ENCODE assay signal across 18 cellular contexts in the genomic region with DNA sequence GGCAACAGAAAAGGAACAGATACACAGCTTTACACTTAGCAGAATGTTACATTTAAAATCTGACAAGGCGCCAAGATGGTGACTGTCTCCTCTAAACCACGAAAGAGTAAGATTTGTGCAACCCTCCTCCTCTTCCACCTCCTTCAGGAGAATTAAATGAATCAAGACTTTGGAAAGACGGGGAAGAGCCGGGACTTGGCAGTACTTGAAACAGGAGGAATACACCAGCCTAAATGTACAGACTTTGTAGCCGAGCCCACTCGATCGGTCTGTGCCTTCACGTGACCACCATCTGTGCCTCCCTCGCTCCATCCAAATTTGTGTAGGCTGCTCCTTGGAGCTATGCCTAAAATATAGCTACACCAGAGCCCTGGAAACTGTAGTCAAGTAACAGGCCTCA. TPM values are rescaled to one million over a fixed set of nuclear protein-coding genes. Genes with fewer than 3 reads are reported as not detected.
DNase-seq lines count a peak whose midpoint lies in the region; ATAC-seq and TF ChIP-seq lines count a peak whose summit lies in the region.
"Had no signal": no experiment of that assay in that cellular context is flagged by ENCODE, and none has a peak within 500 bp of the region (broad histone marks: within the 10 kb centered on the region; RNA-seq: fewer than 3 reads in every experiment).

No MANE protein-coding gene starts in this region.

- H3K4me1 Mint-ChIP-seq in nephron = peaks cover 32% of the 10 kb centered on the region
- H3K4me1 Mint-ChIP-seq in stimulated activated memory B cell treated with anti-CD40 and anti-IgM and Interleukin-4, amounts not matched to agents 10 μg/mL and 1 μg/mL and 100 μg/mL, for 72 hours = peaks cover 6% of the 10 kb centered on the region
- peaks cover 15% of the 10 kb centered on the region for H3K4me1 Mint-ChIP-seq in Calu3 (ENCODE audit: low read depth, unreplicated experiment)
- H3K4me1 Mint-ChIP-seq: natural killer cell had no signal

- peaks cover 4% of the 10 kb centered on the region for H3K27me3 Mint-ChIP-seq in nephron (ENCODE audit: low read depth)
- H3K27me3 Mint-ChIP-seq in stimulated activated memory B cell treated with anti-CD40 and anti-IgM and Interleukin-4, amounts not matched to agents 10 μg/mL and 1 μg/mL and 100 μg/mL, for 72 hours = no peaks in the 10 kb centered on the region
- no peaks in the 10 kb centered on the region for H3K27me3 Mint-ChIP-seq in Calu3 (ENCODE audit: unreplicated experiment)

- CTCF ChIA-PET in Calu3 (lab: Charles Lee) = no interaction called here

- BruUV-seq in Calu3 (replicated peaks; lab: Mats Ljungman, UMichigan) = no TSS peak

- no peaks in the 10 kb centered on the region for H3K9me3 ChIP-seq in left ventricle myocardium inferior (replicated peaks)
- H3K9me3 ChIP-seq: BLaER1 treated with 17β-estradiol and CSF1 and Interleukin-3, amounts not matched to agents 10 nM and 100 nM; esophagus squamous epithelium; left lung had no signal

- no peaks in the 10 kb centered on the region for H3K27me3 ChIP-seq in left ventricle myocardium inferior (ENCODE audit: low read depth)
- H3K27me3 ChIP-seq: BLaER1 treated with 17β-estradiol and CSF1 and Interleukin-3, amounts not matched to agents 10 nM and 100 nM; esophagus squamous epithelium had no signal

- no peak overlapping the region for H3K27ac ChIP-seq in left ventricle myocardium inferior (replicated peaks)
- H3K27ac ChIP-seq: BLaER1 treated with 17β-estradiol and CSF1 and Interleukin-3, amounts not matched to agents 10 nM and 100 nM; esophagus squamous epithelium; left lung had no signal

- peak; percentile 10 for DNase-seq in ELR (ENCODE audit: low read depth)
- DNase-seq in NCI-H524 treated with DMSO at 0.1 percent for 48 hours (lab: John Stamatoyannopoulos, UW) = peak; percentile 18
- peak; percentile 78 for DNase-seq in cerebellum (ENCODE audit: low spot score)
- no peak for DNase-seq in T-helper 2 cell
- no peak for DNase-seq in left ventricle myocardium inferior
- DNase-seq in Calu3 = no peak
- DNase-seq: activated CD4-positive, alpha-beta memory T cell treated with anti-CD3 and anti-CD28 coated beads for 36 hours; activated T-cell treated with anti-CD3 and anti-CD28 coated beads, Interleukin-2, amount 50 U/mL, for 72 hours; dermis blood vessel endothelial cell; esophagus squamous epithelium; left lung; natural killer cell; NCI-H82; retina had no signal

- H3K36me3 Mint-ChIP-seq in nephron (ENCODE audit: low read depth) (no peaks in the 10 kb centered on the region), Calu3 (ENCODE audit: insufficient read depth, unreplicated experiment) (peaks cover 4% of the 10 kb centered on the region)
- H3K36me3 Mint-ChIP-seq in stimulated activated memory B cell treated with anti-CD40 and anti-IgM and Interleukin-4, amounts not matched to agents 10 μg/mL and 1 μg/mL and 100 μg/mL, for 72 hours = peaks cover 13% of the 10 kb centered on the region
- H3K36me3 Mint-ChIP-seq: activated CD4-positive, alpha-beta memory T cell treated with anti-CD3 and anti-CD28 coated beads for 36 hours; natural killer cell had no signal

- no peak overlapping the region for H3K4me3 ChIP-seq in left ventricle myocardium inferior
- H3K4me3 ChIP-seq: BLaER1 treated with 17β-estradiol and CSF1 and Interleukin-3, amounts not matched to agents 10 nM and 100 nM; esophagus squamous epithelium; GM23338; left lung had no signal

- no peaks in the 10 kb centered on the region for H3K36me3 ChIP-seq in left ventricle myocardium inferior
- H3K36me3 ChIP-seq: BLaER1 treated with 17β-estradiol and CSF1 and Interleukin-3, amounts not matched to agents 10 nM and 100 nM; esophagus squamous epithelium; left lung had no signal

- H3K27ac Mint-ChIP-seq in nephron (peak overlapping the region; percentile 63 to 79 (median 68)), Calu3 (ENCODE audit: unreplicated experiment) (no peak overlapping the region)
- H3K27ac Mint-ChIP-seq in stimulated activated memory B cell treated with anti-CD40 and anti-IgM and Interleukin-4, amounts not matched to agents 10 μg/mL and 1 μg/mL and 100 μg/mL, for 72 hours = no peak overlapping the region
- H3K27ac Mint-ChIP-seq: activated CD4-positive, alpha-beta memory T cell treated with anti-CD3 and anti-CD28 coated beads for 36 hours; activated T-cell treated with anti-CD3 and anti-CD28 coated beads, Interleukin-2, amount 50 U/mL, for 72 hours; GM23338; natural killer cell had no signal

- ATAC-seq in stimulated activated memory B cell treated with anti-CD40 and anti-IgM and Interleukin-4, amounts not matched to agents 10 μg/mL and 1 μg/mL and 100 μg/mL, for 72 hours = no peak
- ATAC-seq: activated T-cell treated with anti-CD3 and anti-CD28 coated beads, Interleukin-2, amount 50 U/mL, for 72 hours; GM23338; left lung had no signal

- TF ChIP-seq CTCF in nephron (IDR thresholded peaks at IDR 0.05; ENCODE audit: unreplicated experiment in 3 of 3) (no peak), left ventricle myocardium inferior (IDR thresholded peaks at IDR 0.05; ENCODE audit: borderline replicate concordance) (no peak), Calu3 (IDR thresholded peaks at IDR 0.05; ENCODE audit: unreplicated experiment) (no peak)

- intact Hi-C loops in left ventricle myocardium inferior (cut with micrococcal nuclease) (no loop called here), Calu3 (cut with micrococcal nuclease; ENCODE audit: unreplicated experiment) (no loop called here)

- H3K9me3 Mint-ChIP-seq in nephron (no peaks in the 10 kb centered on the region), Calu3 (ENCODE audit: low read depth, unreplicated experiment) (no peaks in the 10 kb centered on the region)
- H3K9me3 Mint-ChIP-seq in stimulated activated memory B cell treated with anti-CD40 and anti-IgM and Interleukin-4, amounts not matched to agents 10 μg/mL and 1 μg/mL and 100 μg/mL, for 72 hours = no peaks in the 10 kb centered on the region
- H3K9me3 Mint-ChIP-seq: activated T-cell treated with anti-CD3 and anti-CD28 coated beads, Interleukin-2, amount 50 U/mL, for 72 hours; GM23338; natural killer cell had no signal

- H3K4me3 Mint-ChIP-seq in nephron (peak overlapping the region in 2 of 3 experiments; percentile 21 to 53), Calu3 (ENCODE audit: low read depth, unreplicated experiment) (no peak overlapping the region)
- no peak overlapping the region for H3K4me3 Mint-ChIP-seq in stimulated activated memory B cell treated with anti-CD40 and anti-IgM and Interleukin-4, amounts not matched to agents 10 μg/mL and 1 μg/mL and 100 μg/mL, for 72 hours
- H3K4me3 Mint-ChIP-seq: activated CD4-positive, alpha-beta memory T cell treated with anti-CD3 and anti-CD28 coated beads for 36 hours; activated T-cell treated with anti-CD3 and anti-CD28 coated beads, Interleukin-2, amount 50 U/mL, for 72 hours; GM23338; natural killer cell had no signal

- H3K4me1 ChIP-seq in left ventricle myocardium inferior = peaks cover 4% of the 10 kb centered on the region
- H3K4me1 ChIP-seq: left lung had no signal

RNA-seq across cellular contexts. Expression of gene SSPN, which starts 38.2 kb away (rescaled TPM):
- 7.3 TPM for total RNA-seq in cerebellum
- total RNA-seq in left ventricle myocardium inferior = 67.4 TPM
- total RNA-seq in Calu3 (2022) = 7.0 and 8.9 TPM in 2 replicates
- total RNA-seq: activated CD4-positive, alpha-beta memory T cell treated with anti-CD3 and anti-CD28 coated beads for 36 hours; activated T-cell treated with anti-CD3 and anti-CD28 coated beads, Interleukin-2, amount 50 U/mL, for 72 hours had no signal

Comparison
In these comparisons a context has a peak if more than half of its experiments do, and no peak if none do; other contexts are left out.
1. DNase-seq: peak in ELR (single experiment), NCI-H524 treated with DMSO at 0.1 percent for 48 hours (single experiment) and cerebellum (single experiment); none in T-helper 2 cell (0 of 5), left ventricle myocardium inferior (single experiment) and Calu3 (single experiment).
2. H3K27ac Mint-ChIP-seq: peak in nephron (3 of 3); none in stimulated activated memory B cell treated with anti-CD40 and anti-IgM and Interleukin-4, amounts not matched to agents 10 μg/mL and 1 μg/mL and 100 μg/mL, for 72 hours (single experiment) and Calu3 (single experiment).
3. H3K4me3 Mint-ChIP-seq: peak in nephron (2 of 3); none in stimulated activated memory B cell treated with anti-CD40 and anti-IgM and Interleukin-4, amounts not matched to agents 10 μg/mL and 1 μg/mL and 100 μg/mL, for 72 hours (single experiment) and Calu3 (single experiment).